In genomic region chr2:42136832-42137821, GRCh38 we compare ENCODE assay signal across 13 cellular contexts. TPM values are rescaled to one million over a fixed set of nuclear protein-coding genes. Genes with fewer than 3 reads are reported as not detected.
DNase-seq lines count a peak whose midpoint lies in the region; ATAC-seq lines count a peak whose summit lies in the region.
"Had no signal": no experiment of that assay in that cellular context is flagged by ENCODE, and none has a peak within 500 bp of the region (broad histone marks: within the 10 kb centered on the region; RNA-seq: fewer than 3 reads in every experiment).

No MANE protein-coding gene starts in this region.

- H3K9me3 Mint-ChIP-seq in activated naive CD8-positive, alpha-beta T cell treated with anti-CD3 and anti-CD28 coated beads for 36 hours = no peaks in the 10 kb centered on the region
- no peaks in the 10 kb centered on the region for H3K9me3 Mint-ChIP-seq in naive thymus-derived CD4-positive, alpha-beta T cell

- H3K27me3 Mint-ChIP-seq in activated naive CD8-positive, alpha-beta T cell treated with anti-CD3 and anti-CD28 coated beads for 36 hours = no peaks in the 10 kb centered on the region
- no peaks in the 10 kb centered on the region for H3K27me3 Mint-ChIP-seq in naive thymus-derived CD4-positive, alpha-beta T cell

- ATAC-seq in naive thymus-derived CD4-positive, alpha-beta T cell = no peak
- no peak for ATAC-seq in HG02678 (IDR thresholded peaks at IDR 0.05; ENCODE audit: unreplicated experiment)
- ATAC-seq: right cardiac atrium had no signal

- no peaks in the 10 kb centered on the region for H3K79me2 ChIP-seq in trophoblast cell (ENCODE audit: control insufficient read depth, insufficient read depth, low read length, poor library complexity)

- H3K4ac ChIP-seq in trophoblast cell (ENCODE audit: low read depth, low read length) = no peak overlapping the region

- H3K79me1 ChIP-seq in trophoblast cell (ENCODE audit: low read length) = peaks cover 21% of the 10 kb centered on the region

- H4K20me1 ChIP-seq in BLaER1 = no peaks in the 10 kb centered on the region

- H2AFZ ChIP-seq in trophoblast cell (ENCODE audit: insufficient read depth, low read length, poor library complexity) = no peak overlapping the region

- no peaks in the 10 kb centered on the region for H3K27me3 ChIP-seq in BLaER1
- H3K27me3 ChIP-seq in naive thymus-derived CD4-positive, alpha-beta T cell (ENCODE audit: control insufficient read depth in 2 of 2, insufficient read depth in 2 of 2, low read length in 2 of 2) = no peaks in the 10 kb centered on the region
- no peaks in the 10 kb centered on the region for H3K27me3 ChIP-seq in trophoblast cell (ENCODE audit: insufficient read depth, low read length)
- H3K27me3 ChIP-seq: stomach had no signal

- H3K27ac ChIP-seq in BLaER1 (no peak overlapping the region), trophoblast cell (ENCODE audit: low read depth, low read length) (no peak overlapping the region)
- no peak overlapping the region for H3K27ac ChIP-seq in naive thymus-derived CD4-positive, alpha-beta T cell (ENCODE audit: low read depth, low read length)

- CTCF ChIA-PET in naive thymus-derived CD4-positive, alpha-beta T cell (lab: Charles Lee) = interaction anchor here (1.2 to 2.3 kb wide), 4 partner anchors 28 to 42 kb away, joined by 4 to 14 read pairs (median 8); no protein-coding TSS in a partner anchor

- DNase-seq in H4 (ENCODE audit: low spot score) = peak; percentile 77
- no peak for DNase-seq in activated naive CD8-positive, alpha-beta T cell treated with anti-CD3 and anti-CD28 coated beads for 36 hours
- no peak for DNase-seq in naive thymus-derived CD4-positive, alpha-beta T cell
- no peak for DNase-seq in central memory CD4-positive, alpha-beta T cell
- no peak for DNase-seq in trophoblast cell
- no peak for DNase-seq in NCI-H69 (lab: John Stamatoyannopoulos, UW)
- DNase-seq: NCI-H1105, NCI-H524, right cardiac atrium, stomach had no signal

- no peak overlapping the region for H4K91ac ChIP-seq in trophoblast cell (ENCODE audit: low read depth, low read length)

- H3K23ac ChIP-seq in trophoblast cell (ENCODE audit: low read length) = no peak overlapping the region

- WGBS in trophoblast cell (ENCODE audit: extremely low coverage, insufficient coverage, insufficient read length) = no CpG with 5 or more reads among the region's 7 CpGs

- H3K9ac ChIP-seq in BLaER1 = no peak overlapping the region
- no peak overlapping the region for H3K9ac ChIP-seq in trophoblast cell (ENCODE audit: low read length)

- no peaks in the 10 kb centered on the region for H3K36me3 Mint-ChIP-seq in activated naive CD8-positive, alpha-beta T cell treated with anti-CD3 and anti-CD28 coated beads for 36 hours
- H3K36me3 Mint-ChIP-seq in naive thymus-derived CD4-positive, alpha-beta T cell = peaks cover 0 to 6% (median 0%) of the 10 kb centered on the region in 5 donors

- intact Hi-C loops in naive thymus-derived CD4-positive, alpha-beta T cell (cut with micrococcal nuclease) = no loop called here

- H2BK5ac ChIP-seq in trophoblast cell (ENCODE audit: low read depth, low read length, poor library complexity) = no peak overlapping the region

- H2BK12ac ChIP-seq in trophoblast cell (ENCODE audit: low read length) = no peak overlapping the region

- peaks cover 63% of the 10 kb centered on the region for H3K4me1 ChIP-seq in BLaER1
- H3K4me1 ChIP-seq in naive thymus-derived CD4-positive, alpha-beta T cell (ENCODE audit: control insufficient read depth in 2 of 2, insufficient read depth in 2 of 2, low read length in 2 of 2) = peaks cover 55 to 67% of the 10 kb centered on the region in 2 donors
- H3K4me1 ChIP-seq in trophoblast cell (ENCODE audit: control insufficient read depth in 1 of 2, insufficient read depth in 2 of 2, low read length in 2 of 2) = peaks cover 15 to 33% of the 10 kb centered on the region in 2 experiments

- H3K27ac Mint-ChIP-seq in activated naive CD8-positive, alpha-beta T cell treated with anti-CD3 and anti-CD28 coated beads for 36 hours = peak overlapping the region; percentile 16
- peak overlapping the region in 8 of 9 donors; percentile 14 to 89 (median 48) for H3K27ac Mint-ChIP-seq in naive thymus-derived CD4-positive, alpha-beta T cell

- H3K14ac ChIP-seq in trophoblast cell (ENCODE audit: low read length) = no peak overlapping the region

- peaks cover 47% of the 10 kb centered on the region for H3K4me1 Mint-ChIP-seq in activated naive CD8-positive, alpha-beta T cell treated with anti-CD3 and anti-CD28 coated beads for 36 hours
- H3K4me1 Mint-ChIP-seq in naive thymus-derived CD4-positive, alpha-beta T cell = peaks cover 43 to 95% (median 86%) of the 10 kb centered on the region in 7 donors

- H4K12ac ChIP-seq in trophoblast cell (ENCODE audit: low read depth, low read length) = no peak overlapping the region

- no peak overlapping the region for H4K8ac ChIP-seq in trophoblast cell (ENCODE audit: low read depth, low read length)

- H3K4me2 ChIP-seq in BLaER1 (peak overlapping the region; percentile 28), trophoblast cell (ENCODE audit: low read length) (no peak overlapping the region)

- no peak overlapping the region for H2AK5ac ChIP-seq in trophoblast cell (ENCODE audit: low read length)

- H3K4me3 ChIP-seq in BLaER1 (no peak overlapping the region), trophoblast cell (ENCODE audit: low read depth, low read length) (no peak overlapping the region)
- H3K4me3 ChIP-seq in naive thymus-derived CD4-positive, alpha-beta T cell (ENCODE audit: low read length) = no peak overlapping the region
- H3K4me3 ChIP-seq: coronary artery, stomach had no signal

- no peak overlapping the region for H3K4me3 Mint-ChIP-seq in activated naive CD8-positive, alpha-beta T cell treated with anti-CD3 and anti-CD28 coated beads for 36 hours
- no peak overlapping the region for H3K4me3 Mint-ChIP-seq in naive thymus-derived CD4-positive, alpha-beta T cell

- POLR2A ChIA-PET in naive thymus-derived CD4-positive, alpha-beta T cell (lab: Charles Lee) = interaction anchor here (0.6 to 22.7 kb wide), 9 partner anchors 9 to 533 kb away, joined by 3 to 636 read pairs (median 3); no protein-coding TSS in a partner anchor

- no peaks in the 10 kb centered on the region for H3K9me3 ChIP-seq in BLaER1
- H3K9me3 ChIP-seq in naive thymus-derived CD4-positive, alpha-beta T cell (ENCODE audit: control insufficient read depth in 2 of 3, low read length in 3 of 3) = no peaks in the 10 kb centered on the region
- H3K9me3 ChIP-seq in trophoblast cell (ENCODE audit: insufficient read depth, low read depth, low read length) = no peaks in the 10 kb centered on the region
- H3K9me3 ChIP-seq: stomach had no signal

- H2BK120ac ChIP-seq in trophoblast cell (ENCODE audit: insufficient read depth, low read length, poor library complexity) = no peak overlapping the region

- H3K18ac ChIP-seq in trophoblast cell (ENCODE audit: low read length) = no peak overlapping the region

- no peaks in the 10 kb centered on the region for H3K36me3 ChIP-seq in BLaER1
- H3K36me3 ChIP-seq in naive thymus-derived CD4-positive, alpha-beta T cell (ENCODE audit: control insufficient read depth in 2 of 3, insufficient read depth in 3 of 3, low read length in 3 of 3) = no peaks in the 10 kb centered on the region
- H3K36me3 ChIP-seq in trophoblast cell (ENCODE audit: control insufficient read depth in 1 of 2, insufficient read depth in 2 of 2, low read length in 2 of 2) = no peaks in the 10 kb centered on the region
- H3K36me3 ChIP-seq: stomach had no signal

RNA-seq across cellular contexts. Expression of gene EML4, which starts 32.0 kb away (rescaled TPM):
- total RNA-seq in H4 (2014; rRNA removed; shearing (Covaris generic)) = 25.7 and 30.6 TPM in 2 replicates
- total RNA-seq in activated naive CD8-positive, alpha-beta T cell treated with anti-CD3 and anti-CD28 coated beads for 36 hours = 10 to 100 TPM; 60.0 to 64.6 TPM
- 100 to 1,000 TPM in 4 of 5 experiments, 10 to 100 TPM in 1; 91.1 to 167 (median 143) TPM for total RNA-seq in naive thymus-derived CD4-positive, alpha-beta T cell
- polyA plus RNA-seq in naive thymus-derived CD4-positive, alpha-beta T cell = 10 to 100 TPM; 64.9 to 69.3 TPM
- polyA plus RNA-seq in trophoblast cell (2013) = 32.8 and 33.8 TPM in 2 replicates
